In the genomic region with DNA sequence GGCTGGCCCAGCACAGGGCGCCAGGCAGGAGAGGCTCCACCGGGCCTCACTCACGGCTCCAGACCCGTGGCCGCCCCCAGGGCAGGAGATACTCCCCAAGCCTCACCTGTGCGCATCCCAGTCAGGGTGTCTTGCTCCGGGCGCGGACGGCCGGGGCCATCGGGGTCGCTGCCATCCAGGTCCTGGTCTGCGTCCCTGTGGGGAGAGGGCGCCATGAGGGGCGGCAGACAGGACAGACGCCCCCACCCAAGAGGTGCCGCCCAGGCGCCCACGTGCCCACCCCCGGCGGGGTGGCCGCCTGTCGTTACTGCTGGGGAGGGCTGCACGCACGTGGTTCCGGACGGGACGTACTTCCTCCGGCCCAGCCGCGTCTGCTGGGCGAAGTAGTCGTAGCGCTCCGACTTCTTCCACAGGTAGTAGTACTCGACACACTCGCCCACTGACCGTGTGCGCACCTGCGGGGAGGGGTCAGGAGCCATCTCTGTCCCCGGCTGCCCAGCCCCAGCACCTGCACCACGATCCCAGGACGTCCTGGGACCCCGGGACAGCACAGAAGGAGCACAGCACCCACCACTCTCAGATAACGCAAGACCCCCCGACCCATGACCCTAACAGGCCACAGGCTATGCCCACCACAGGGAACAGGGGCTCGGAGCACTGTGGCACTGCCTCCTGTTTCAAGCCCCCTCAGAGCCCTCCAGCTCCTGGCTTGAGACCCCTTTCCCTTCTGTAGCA, we compare ENCODE assay signal across 28 cellular contexts. TPM values are rescaled to one million over a fixed set of nuclear protein-coding genes. Genes with fewer than 3 reads are reported as not detected.
DNase-seq lines count a peak whose midpoint lies in the region; ATAC-seq and TF ChIP-seq lines count a peak whose summit lies in the region.
"Had no signal": no experiment of that assay in that cellular context is flagged by ENCODE, and none has a peak within 500 bp of the region (broad histone marks: within the 10 kb centered on the region; RNA-seq: fewer than 3 reads in every experiment).

No MANE protein-coding gene starts in this region.

- intact Hi-C loops in heart left ventricle (cut with DNase I) = no loop called here
- intact Hi-C loops in left cardiac atrium (cut with DNase I) = no loop called here
- intact Hi-C loops in posterior vena cava (cut with DNase I) = no loop called here
- intact Hi-C loops in upper lobe of right lung (cut with DNase I) = no loop called here

- DNase-seq in heart left ventricle (no peak), left cardiac atrium (no peak), posterior vena cava (ENCODE audit: low spot score) (peak; percentile 79), upper lobe of right lung (peak; percentile 63), NCI-H2227 treated with DMSO at 0.1 percent for 48 hours (lab: John Stamatoyannopoulos, UW) (no peak)
- DNase-seq: AML-193; amygdala; brain microvascular endothelial cell; CD4-positive, CD25-positive, alpha-beta regulatory T cell; HCEC 1CT; hypothalamus; immature natural killer cell; Karpas-422; naive thymus-derived CD4-positive, alpha-beta T cell; NCI-H1417; NCI-H2029; NCI-H526; PC-9; SHP77; stimulated activated naive B cell treated with anti-CD40 and anti-IgM and Interleukin-4, amounts not matched to agents 10 μg/mL and 1 μg/mL and 100 μg/mL, for 72 hours; testis had no signal

- H3K9me3 ChIP-seq in heart left ventricle (no peaks in the 10 kb centered on the region), gastroesophageal sphincter (no peaks in the 10 kb centered on the region), upper lobe of right lung (no peaks in the 10 kb centered on the region)
- H3K9me3 ChIP-seq: A549, testis had no signal

- H3K4me3 ChIP-seq in heart left ventricle (peak overlapping the region; percentile 15 to 53 (median 46)), gastroesophageal sphincter (peak overlapping the region in 1 of 2 donors; percentile 46), upper lobe of right lung (peak overlapping the region; percentile 32)
- H3K4me3 ChIP-seq: A549, PC-9, testis had no signal

- ATAC-seq in heart left ventricle = peak in 3 of 4 donors; percentile 7 to 33 (median 9)
- no peak for ATAC-seq in left cardiac atrium
- ATAC-seq in gastroesophageal sphincter = no peak
- ATAC-seq in upper lobe of right lung = peak; percentile 12
- no peak for ATAC-seq in GM18870 (IDR thresholded peaks at IDR 0.05; ENCODE audit: unreplicated experiment)
- no peak for ATAC-seq in HG02981 (IDR thresholded peaks at IDR 0.05; ENCODE audit: unreplicated experiment)
- ATAC-seq: A549; activated naive CD4-positive, alpha-beta T cell treated with anti-CD3 and anti-CD28 coated beads, Interleukin-2, amount 50 U/mL, for 72 hours; HepG2; naive thymus-derived CD4-positive, alpha-beta T cell; stimulated activated naive B cell treated with anti-CD40 and anti-IgM and Interleukin-4, amounts not matched to agents 10 μg/mL and 1 μg/mL and 100 μg/mL, for 72 hours had no signal

- H3K4me1 ChIP-seq in heart left ventricle (peaks cover 0 to 8% (median 0%) of the 10 kb centered on the region in 12 donors), gastroesophageal sphincter (peaks cover 0 to 26% (median 3%) of the 10 kb centered on the region in 3 donors), upper lobe of right lung (no peaks in the 10 kb centered on the region)
- H3K4me1 ChIP-seq: A549, testis had no signal

- H3K27me3 ChIP-seq in heart left ventricle = no peaks in the 10 kb centered on the region
- H3K27me3 ChIP-seq in gastroesophageal sphincter = no peaks in the 10 kb centered on the region
- no peaks in the 10 kb centered on the region for H3K27me3 ChIP-seq in upper lobe of right lung
- H3K27me3 ChIP-seq: brain microvascular endothelial cell, testis had no signal

- H3K36me3 ChIP-seq in heart left ventricle (peaks cover 0 to 71% (median 54%) of the 10 kb centered on the region in 9 donors), gastroesophageal sphincter (peaks cover 0 to 78% of the 10 kb centered on the region in 2 donors), upper lobe of right lung (peaks cover 62% of the 10 kb centered on the region)

- TF ChIP-seq POLR2A in heart left ventricle (IDR thresholded peaks at IDR 0.05) (no peak), gastroesophageal sphincter (IDR thresholded peaks at IDR 0.05) (no peak)

- TF ChIP-seq EP300 in gastroesophageal sphincter (IDR thresholded peaks at IDR 0.05) = no peak

- peak overlapping the region in 11 of 12 donors; percentile 53 to 89 (median 79) for H3K27ac ChIP-seq in heart left ventricle
- H3K27ac ChIP-seq in gastroesophageal sphincter = peak overlapping the region in 3 of 4 donors; percentile 19 to 29 (median 20)
- peak overlapping the region; percentile 39 for H3K27ac ChIP-seq in upper lobe of right lung
- H3K27ac ChIP-seq: A549, brain microvascular endothelial cell, PC-9, testis had no signal

- TF ChIP-seq CTCF in heart left ventricle (IDR thresholded peaks at IDR 0.05) (no peak), gastroesophageal sphincter (IDR thresholded peaks at IDR 0.05) (no peak), upper lobe of right lung (IDR thresholded peaks at IDR 0.05) (no peak)

- 77 to 89% (median 83%) methylated on average over 23 to 48 of the region's 48 CpGs for WGBS in heart left ventricle, 4 donors
- WGBS in gastroesophageal sphincter (ENCODE audit: low coverage in 1 of 2), 2 donors = no CpG with 5 or more reads among the region's 48 CpGs

RNA-seq across cellular contexts. Expression of gene PLPP2, which starts 17.4 kb away (rescaled TPM):
- total RNA-seq in heart left ventricle (1 to 10 TPM in 4 of 9 donors, under 1 TPM in 5; 0.09 to 4.1 (median 1.00) TPM), left cardiac atrium (under 1 TPM; 0.76 to 0.85 TPM), gastroesophageal sphincter (10 to 100 TPM in 1 of 4 donors, 1 to 10 TPM in 3; 2.3 to 26.4 (median 3.7) TPM), posterior vena cava (1 to 10 TPM in 1 of 2 donors, under 1 TPM in 1; 0.83 to 4.5 TPM), upper lobe of right lung (5.7 TPM)
- polyA plus RNA-seq in heart left ventricle = under 1 TPM; 0.54 to 0.99 TPM
- total RNA-seq: activated T-helper 2 cell treated with anti-CD3 and anti-CD28 coated beads, Interferon-gamma antibody, Interleukin-2, Interleukin-4, amounts not matched to agents 10 μg/mL and 5 μg/mL and 100 μg/mL, durations not matched to agents 14 hours and 24 hours and 36 hours; HepG2 had no signal
- polyA plus RNA-seq: HepG2; naive thymus-derived CD4-positive, alpha-beta T cell had no signal

RNA-seq across cellular contexts. Expression of gene MIER2, which starts 36.0 kb away (rescaled TPM):
- total RNA-seq in heart left ventricle (10 to 100 TPM; 15.7 to 30.3 (median 19.5) TPM), left cardiac atrium (10 to 100 TPM; 18.2 to 25.0 TPM), gastroesophageal sphincter (10 to 100 TPM in 3 of 4 donors, 1 to 10 TPM in 1; 8.3 to 24.0 (median 20.1) TPM), posterior vena cava (10 to 100 TPM; 18.8 to 25.3 TPM), upper lobe of right lung (43.1 TPM)
- polyA plus RNA-seq in heart left ventricle = 10 to 100 TPM; 18.7 to 22.2 TPM

Comparison
In these comparisons a context has a peak if more than half of its experiments do, and no peak if none do; other contexts are left out.
1. ATAC-seq: peak in heart left ventricle (3 of 4) and upper lobe of right lung (single experiment); none in left cardiac atrium (0 of 2), gastroesophageal sphincter (single experiment), GM18870 (single experiment) and HG02981 (single experiment).
2. DNase-seq: peak in posterior vena cava (single experiment) and upper lobe of right lung (single experiment); none in heart left ventricle (0 of 5), left cardiac atrium (single experiment) and NCI-H2227 treated with DMSO at 0.1 percent for 48 hours (single experiment).
3. H3K27ac ChIP-seq: peak in every context shown above with its lines; median percentile 79 in heart left ventricle; 39 in upper lobe of right lung; 20 in gastroesophageal sphincter.